Comparison of ENCODE assay signal across 18 cellular contexts in the genomic region with DNA sequence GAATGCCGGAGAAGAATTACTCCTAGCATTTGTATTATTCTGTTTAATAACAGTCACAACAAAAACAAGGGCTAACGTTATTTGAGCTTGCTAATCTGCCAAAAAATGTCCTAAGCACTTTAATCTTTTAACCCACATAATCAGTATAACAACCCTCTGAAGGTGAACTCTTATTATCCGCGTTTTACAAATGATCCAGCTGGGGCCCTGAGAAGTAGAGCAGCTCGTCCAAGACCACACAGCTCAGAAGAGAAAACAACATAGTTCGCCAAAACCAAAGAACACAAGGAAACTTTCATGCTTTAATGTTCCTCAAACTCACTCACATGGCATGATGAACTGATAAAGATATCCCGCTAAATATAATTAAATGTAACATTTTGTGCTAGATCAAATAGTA.
A peak's percentile ranks its signal among the peaks of the same experiment; 100 is the strongest.
DNase-seq lines count a peak whose midpoint lies in the region; ATAC-seq and TF ChIP-seq lines count a peak whose summit lies in the region.
"Had no signal": no experiment of that assay in that cellular context is flagged by ENCODE, and none has a peak within 500 bp of the region (broad histone marks: within the 10 kb centered on the region; RNA-seq: fewer than 3 reads in every experiment).

No MANE protein-coding gene starts in this region.

- no peaks in the 10 kb centered on the region for H3K4me1 ChIP-seq in uterus

- no peaks in the 10 kb centered on the region for H3K9me3 ChIP-seq in uterus
- no peaks in the 10 kb centered on the region for H3K9me3 ChIP-seq in CD4-positive, alpha-beta T cell (ENCODE audit: control insufficient read depth, low read length)
- H3K9me3 ChIP-seq: BLaER1 had no signal

- DNase-seq in D341Med (ENCODE audit: low spot score) (peak; percentile 70), NCI-H82 treated with DMSO at 0.1 percent for 48 hours (lab: John Stamatoyannopoulos, UW; ENCODE audit: unreplicated experiment) (peak; percentile 48), sciatic nerve (ENCODE audit: low spot score) (no peak), uterus (peak in 1 of 2 donors; percentile 15), NCI-H446 (lab: John Stamatoyannopoulos, UW) (no peak), Right ventricle myocardium inferior (ENCODE audit: missing footprints) (no peak)
- no peak for DNase-seq in CD4-positive, alpha-beta T cell
- DNase-seq: CD4-positive, CD25-positive, alpha-beta regulatory T cell; CD8-positive, alpha-beta memory T cell; DMS153; DND-41; H9 had no signal

- no peaks in the 10 kb centered on the region for H3K9me3 Mint-ChIP-seq in CD4-positive, alpha-beta T cell
- H3K9me3 Mint-ChIP-seq: H9 had no signal

- no peak overlapping the region for H3K4me3 Mint-ChIP-seq in CD4-positive, alpha-beta T cell
- H3K4me3 Mint-ChIP-seq: B cell; CD4-positive, CD25-positive, alpha-beta regulatory T cell; CD8-positive, alpha-beta memory T cell; GM23338; H9 had no signal

- no peaks in the 10 kb centered on the region for H3K36me3 Mint-ChIP-seq in CD4-positive, alpha-beta T cell (ENCODE audit: low read depth)
- H3K36me3 Mint-ChIP-seq: CD4-positive, CD25-positive, alpha-beta regulatory T cell; CD8-positive, alpha-beta memory T cell had no signal

- intact Hi-C loops in sciatic nerve (cut with DNase I) (no loop called here), uterus (cut with DNase I; ENCODE audit: low total_unique reads) (no loop called here), Right ventricle myocardium inferior (cut with DNase I) (no loop called here)
- intact Hi-C loops in CD4-positive, alpha-beta T cell (cut with DNase I, micrococcal nuclease): no loop called here

- no peaks in the 10 kb centered on the region for H3K27me3 ChIP-seq in uterus
- no peaks in the 10 kb centered on the region for H3K27me3 ChIP-seq in CD4-positive, alpha-beta T cell (ENCODE audit: control insufficient read depth, insufficient read depth, low read length)
- H3K27me3 ChIP-seq: BLaER1 had no signal

- H3K4me3 ChIP-seq in uterus: no peak overlapping the region
- H3K4me3 ChIP-seq: BLaER1, GM23338 had no signal

- ATAC-seq in sciatic nerve (peak; percentile 62), Right ventricle myocardium inferior (no peak)
- ATAC-seq in CD4-positive, alpha-beta T cell (ENCODE audit: poor library complexity): no peak
- ATAC-seq: GM23338, HCT116 had no signal

- peak overlapping the region; percentile 26 to 48 for H3K27ac ChIP-seq in uterus
- H3K27ac ChIP-seq in CD4-positive, alpha-beta T cell (ENCODE audit: low read depth, low read length): no peak overlapping the region
- H3K27ac ChIP-seq: 22Rv1, BLaER1, C4-2B had no signal

- POLR2A ChIA-PET in CD4-positive, alpha-beta T cell (lab: Charles Lee): no interaction called here

- H3K27me3 Mint-ChIP-seq in CD4-positive, alpha-beta T cell: peaks cover 26% of the 10 kb centered on the region

- H3K4me1 Mint-ChIP-seq in CD4-positive, alpha-beta T cell (ENCODE audit: low read depth): peaks cover 11% of the 10 kb centered on the region
- H3K4me1 Mint-ChIP-seq: B cell had no signal

- CTCF ChIA-PET in CD4-positive, alpha-beta T cell (lab: Charles Lee): no interaction called here

- H3K36me3 ChIP-seq in uterus: no peaks in the 10 kb centered on the region
- H3K36me3 ChIP-seq: BLaER1 had no signal

- TF ChIP-seq POLR2A in uterus (IDR thresholded peaks at IDR 0.05): no peak

- no peak for TF ChIP-seq CTCF in uterus (IDR thresholded peaks at IDR 0.05)
- TF ChIP-seq CTCF in CD4-positive, alpha-beta T cell (IDR thresholded peaks at IDR 0.05): no peak

- no peak overlapping the region for H3K27ac Mint-ChIP-seq in CD4-positive, alpha-beta T cell
- H3K27ac Mint-ChIP-seq: B cell; CD4-positive, CD25-positive, alpha-beta regulatory T cell; GM23338 had no signal

Comparison
In these comparisons a context has a peak if more than half of its experiments do, and no peak if none do; other contexts are left out.
1. DNase-seq: peak in D341Med (single experiment) and NCI-H82 treated with DMSO at 0.1 percent for 48 hours (single experiment); none in sciatic nerve (single experiment), CD4-positive, alpha-beta T cell (0 of 10), NCI-H446 (0 of 2) and Right ventricle myocardium inferior (single experiment).